ENCODE assay signal across 8 cellular contexts in genomic region chr19:1384085-1384462, GRCh38.
DNase-seq lines count a peak whose midpoint lies in the region; ATAC-seq and TF ChIP-seq lines count a peak whose summit lies in the region.

No MANE protein-coding gene starts in this region.

- H3K79me2 ChIP-seq in DND-41 (ENCODE audit: insufficient read depth, low read length), result peaks cover 46% of the 10 kb centered on the region

- H3K9me3 ChIP-seq in DND-41 (ENCODE audit: insufficient read depth, low read length, severe bottlenecking), result no peaks in the 10 kb centered on the region
- H3K9me3 ChIP-seq in mucosa of stomach (ENCODE audit: control insufficient read depth, low read length), result no peaks in the 10 kb centered on the region

- H3K27me3 ChIP-seq in DND-41 (ENCODE audit: insufficient read depth, low read length, poor library complexity) (no peaks in the 10 kb centered on the region), mucosa of stomach (ENCODE audit: control insufficient read depth, insufficient read depth, low read length) (no peaks in the 10 kb centered on the region)

- ATAC-seq in DND-41 (ENCODE audit: insufficient read depth, low read depth), result peak; percentile 8; the same call in 2 of the 3 replicates
- ATAC-seq in HG03521 (IDR thresholded peaks at IDR 0.05; ENCODE audit: unreplicated experiment), result peak; percentile 3
- no peak for ATAC-seq in GM18873 (IDR thresholded peaks at IDR 0.05; ENCODE audit: low FRiP score, unreplicated experiment)

- TF ChIP-seq CTCF in DND-41 (IDR thresholded peaks at IDR 0.05; ENCODE audit: borderline replicate concordance, extremely low read depth, low read length, poor library complexity, severe bottlenecking) (no peak), choroid plexus epithelial cell (conservative IDR thresholded peaks at IDR 0.05; ENCODE audit: low read depth, low read length) (no peak)

- peak overlapping the region; percentile 79 for H3K4me2 ChIP-seq in DND-41 (ENCODE audit: insufficient read depth, low read length)

- peaks cover 25% of the 10 kb centered on the region for H3K4me1 ChIP-seq in DND-41 (ENCODE audit: insufficient read depth, low read length)
- peaks cover 11% of the 10 kb centered on the region for H3K4me1 ChIP-seq in mucosa of stomach (ENCODE audit: control insufficient read depth, insufficient read depth, low read length)

- H3K27ac ChIP-seq in DND-41 (ENCODE audit: low read length), result peak overlapping the region; percentile 96

- peak overlapping the region; percentile 90 for H2AFZ ChIP-seq in DND-41 (ENCODE audit: low read depth, low read length)

- H4K20me1 ChIP-seq in DND-41 (ENCODE audit: insufficient read depth, low read length), result peaks cover 10% of the 10 kb centered on the region

- H3K9ac ChIP-seq in DND-41 (ENCODE audit: low read depth, low read length), result peak overlapping the region; percentile 93
- peak overlapping the region; percentile 71 for H3K9ac ChIP-seq in mucosa of stomach (ENCODE audit: low read length)

- DNase-seq in DND-41 (no peak), choroid plexus epithelial cell (ENCODE audit: low read depth) (no peak), NCI-H2196 treated with DMSO at 0.1 percent for 48 hours (lab: John Stamatoyannopoulos, UW; ENCODE audit: unreplicated experiment) (no peak), NCI-H510A treated with DMSO at 0.1 percent for 48 hours (lab: John Stamatoyannopoulos, UW) (no peak), hypothalamus (lab: John Stamatoyannopoulos, UW) (no peak)

- peaks cover 25% of the 10 kb centered on the region for H3K36me3 ChIP-seq in DND-41 (ENCODE audit: insufficient read depth, low read length)
- H3K36me3 ChIP-seq in mucosa of stomach (ENCODE audit: control insufficient read depth, insufficient read depth, low read length), result no peaks in the 10 kb centered on the region

- peak overlapping the region; percentile 97 to 98 for H3K4me3 ChIP-seq in DND-41 (ENCODE audit: low read depth in 1 of 2, low read length in 2 of 2)
- H3K4me3 ChIP-seq in choroid plexus epithelial cell (ENCODE audit: low read depth, low read length), result peak overlapping the region; percentile 89
- peak overlapping the region; percentile 17 for H3K4me3 ChIP-seq in mucosa of stomach (ENCODE audit: low read length)

Comparison
In these comparisons a context has a peak if more than half of its experiments do, and no peak if none do; other contexts are left out.
1. H3K4me3 ChIP-seq: peak in every context shown above with its lines; median percentile 98 in DND-41; 89 in choroid plexus epithelial cell; 17 in mucosa of stomach.